ENCODE assay signal across 28 cellular contexts in the genomic region with DNA sequence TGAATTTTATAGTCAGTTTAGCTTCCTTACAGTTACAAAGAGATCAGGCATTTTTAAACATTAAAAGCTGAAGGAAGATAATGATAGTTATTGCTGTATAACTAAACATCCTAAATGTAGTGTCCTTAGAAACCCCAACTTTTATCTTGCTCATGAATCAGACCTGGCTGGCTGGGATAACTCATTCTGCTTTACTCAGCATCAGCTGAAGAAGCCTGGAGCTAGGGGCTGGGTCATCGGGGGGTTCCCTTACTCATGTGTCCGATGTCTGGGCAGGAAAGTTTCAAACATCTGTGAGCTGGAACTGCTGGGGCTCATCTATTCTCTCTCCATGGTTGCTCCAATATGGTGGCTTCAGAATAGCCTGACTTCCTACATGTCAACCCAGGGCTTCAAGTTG.
"Had no signal": no experiment of that assay in that cellular context is flagged by ENCODE, and none has a peak within 500 bp of the region (broad histone marks: within the 10 kb centered on the region; RNA-seq: fewer than 3 reads in every experiment).

No MANE protein-coding gene starts in this region.

- DNase-seq: colonic mucosa; cortex of kidney; dermis blood vessel endothelial cell; dorsolateral prefrontal cortex; effector CD4-positive, alpha-beta T cell; effector CD8-positive, alpha-beta T cell; effector memory CD4-positive, alpha-beta T cell; effector memory CD8-positive, alpha-beta T cell; endodermal cell; erythroblast; esophagus squamous epithelium; foreskin fibroblast; foreskin keratinocyte; foreskin melanocyte; gastrocnemius medialis; glutamatergic neuron; head of caudate nucleus; heart left ventricle; heart right ventricle; hippocampal formation had no signal

- H3K4me3 ChIP-seq: colonic mucosa, dorsolateral prefrontal cortex, esophagus muscularis mucosa, esophagus squamous epithelium, gastrocnemius medialis, gastroesophageal sphincter, heart left ventricle, heart right ventricle, hepatocyte had no signal

- H3K4me2 ChIP-seq: hepatocyte had no signal

- H3K27ac Mint-ChIP-seq: dendritic cell treated with granulocyte-macrophage colony-stimulating factor and Interleukin-4, amounts not matched to agents 40 ng/mL and 50 ng/mL, for 4 days; effector memory CD8-positive, alpha-beta T cell; endodermal cell had no signal

- H3K9me3 ChIP-seq: colonic mucosa, esophagus squamous epithelium, gastrocnemius medialis had no signal

- H3K27ac ChIP-seq: colonic mucosa, dorsolateral prefrontal cortex, epithelial cell of prostate, esophagus muscularis mucosa, esophagus squamous epithelium, foreskin keratinocyte, gastrocnemius medialis, gastroesophageal sphincter, heart left ventricle, heart right ventricle, hepatocyte had no signal

- FAIRE-seq: colon, endothelial cell of umbilical vein had no signal

- H3K27me3 ChIP-seq: colonic mucosa, esophagus muscularis mucosa, esophagus squamous epithelium, foreskin keratinocyte, gastrocnemius medialis, heart right ventricle, hepatocyte had no signal

- H3K4me1 ChIP-seq: colonic mucosa, esophagus muscularis mucosa, esophagus squamous epithelium, foreskin keratinocyte, gastrocnemius medialis, gastroesophageal sphincter, heart left ventricle, heart right ventricle had no signal

- H3K4me3 Mint-ChIP-seq: dendritic cell treated with granulocyte-macrophage colony-stimulating factor and Interleukin-4, amounts not matched to agents 40 ng/mL and 50 ng/mL, for 4 days; effector memory CD8-positive, alpha-beta T cell; endodermal cell had no signal

- ATAC-seq: effector memory CD8-positive, alpha-beta T cell; esophagus mucosa; foreskin keratinocyte; gastrocnemius medialis; gastroesophageal sphincter; heart left ventricle; heart right ventricle had no signal

- H3K36me3 ChIP-seq: colonic mucosa, esophagus muscularis mucosa, esophagus squamous epithelium, gastrocnemius medialis, gastroesophageal sphincter, heart left ventricle, heart right ventricle had no signal

- H2AFZ ChIP-seq: hepatocyte had no signal

- H3K4me1 Mint-ChIP-seq: endodermal cell had no signal

- H3K27me3 Mint-ChIP-seq: dendritic cell treated with granulocyte-macrophage colony-stimulating factor and Interleukin-4, amounts not matched to agents 40 ng/mL and 50 ng/mL, for 4 days; effector memory CD8-positive, alpha-beta T cell had no signal

- H3K79me2 ChIP-seq: hepatocyte had no signal
